Comparison of ENCODE assay signal across 8 cellular contexts in the genomic region with DNA sequence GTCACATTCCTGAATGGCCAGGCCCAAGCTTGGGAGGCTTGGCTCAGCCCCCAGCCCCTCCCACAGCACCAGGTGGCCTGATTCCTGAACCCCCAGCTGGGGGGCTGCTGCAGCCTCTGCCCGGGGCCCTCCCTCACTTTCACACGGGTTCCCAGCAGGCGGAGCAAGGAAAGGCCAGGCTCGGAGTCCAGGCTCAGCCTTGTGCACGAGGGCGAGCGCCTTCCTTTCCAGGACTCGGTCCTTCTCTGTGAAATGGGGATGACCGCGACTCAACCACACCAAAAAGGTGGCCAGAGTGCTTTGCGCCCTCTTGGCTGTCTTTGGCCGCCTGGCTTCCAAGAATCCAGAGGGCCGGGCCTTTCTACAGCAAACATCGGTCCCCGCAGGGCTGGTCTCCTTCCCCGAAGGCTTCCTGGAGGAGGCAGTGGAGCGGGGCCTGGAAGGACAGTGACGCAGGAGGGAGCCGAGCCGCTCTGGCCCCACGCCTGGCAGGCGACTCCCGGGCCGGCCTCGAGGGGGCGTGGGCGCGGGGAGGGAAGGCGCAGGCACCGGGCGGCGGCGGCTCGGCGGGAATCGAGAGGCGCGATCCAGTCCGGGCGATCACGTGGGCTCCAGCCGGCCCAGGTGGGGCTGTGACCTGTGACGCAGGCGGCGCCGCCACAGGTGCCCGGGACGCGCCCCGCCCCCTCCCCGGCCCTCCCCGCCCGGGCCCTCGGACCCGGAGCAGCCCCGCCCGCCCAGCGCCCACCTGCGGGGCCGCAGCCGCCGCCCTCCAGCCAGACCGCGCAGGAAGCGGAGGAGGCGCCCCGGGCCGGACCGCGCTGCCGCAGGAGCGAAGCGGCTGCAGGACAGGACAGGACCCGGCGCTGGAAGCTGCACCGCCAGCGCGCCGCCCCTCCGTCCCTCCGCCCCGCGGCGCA. TPM values are rescaled to one million over a fixed set of nuclear protein-coding genes. Genes with fewer than 3 reads are reported as not detected.
DNase-seq lines count a peak whose midpoint lies in the region; ATAC-seq lines count a peak whose summit lies in the region.

A gene (plus strand): TSS at position 775 of the 920 bp plus-strand sequence. CDS start 8,420 bp downstream, outside the sequence.

- no peaks in the 10 kb centered on the region for H3K36me3 Mint-ChIP-seq in activated CD4-positive, alpha-beta T cell treated with anti-CD3 and anti-CD28 coated beads, Interleukin-2, amount 10 ng/mL, durations not matched to agents 7 days and 5 days (ENCODE audit: low read depth)

- ATAC-seq in GM21619 (IDR thresholded peaks at IDR 0.05; ENCODE audit: unreplicated experiment) (no peak), GM19023 (IDR thresholded peaks at IDR 0.05; ENCODE audit: unreplicated experiment) (no peak)

- H3K9me3 ChIP-seq in ES-I3 (ENCODE audit: control insufficient read depth, insufficient read depth, low read length) (no peaks in the 10 kb centered on the region), esophagus (ENCODE audit: control insufficient read depth in 2 of 2, insufficient read depth in 1 of 2, low read depth in 1 of 2, low read length in 1 of 2) (no peaks in the 10 kb centered on the region)

- DNase-seq in NCI-H1105 treated with DMSO at 0.1 percent for 48 hours (lab: John Stamatoyannopoulos, UW) (peak; percentile 72), myocyte (ENCODE audit: low read depth) (peak; percentile 7), SHP77 treated with DMSO at 0.1 percent for 48 hours (lab: John Stamatoyannopoulos, UW) (no peak)
- DNase-seq in activated CD4-positive, alpha-beta T cell treated with anti-CD3 and anti-CD28 coated beads, Interleukin-2, amount 10 ng/mL, durations not matched to agents 7 days and 5 days: no peak

- peak within 1 kb of the TSS; percentile 67 for H3K9ac ChIP-seq in ES-I3 (ENCODE audit: low read depth, low read length)

- H3K4me3 ChIP-seq in esophagus (ENCODE audit: low read depth in 1 of 2, low read length in 2 of 2): peak within 1 kb of the TSS; percentile 65 to 71

- H3K4me1 ChIP-seq in ES-I3 (ENCODE audit: insufficient read depth, low read length) (peaks cover 9% of the 10 kb centered on the region; the same call in 1 of the 2 replicates), esophagus (ENCODE audit: control insufficient read depth in 2 of 2, insufficient read depth in 2 of 2, low read length in 1 of 2) (peaks cover 18 to 32% of the 10 kb centered on the region in 2 donors)

- H3K27me3 Mint-ChIP-seq in activated CD4-positive, alpha-beta T cell treated with anti-CD3 and anti-CD28 coated beads, Interleukin-2, amount 10 ng/mL, durations not matched to agents 7 days and 5 days: peaks cover 11% of the 10 kb centered on the region

- H3K36me3 ChIP-seq in ES-I3 (ENCODE audit: insufficient read depth, low read length) (no peaks in the 10 kb centered on the region), esophagus (ENCODE audit: control insufficient read depth in 2 of 2, insufficient read depth in 2 of 2, low read length in 1 of 2) (no peaks in the 10 kb centered on the region)

- no peaks in the 10 kb centered on the region for H3K9me3 Mint-ChIP-seq in activated CD4-positive, alpha-beta T cell treated with anti-CD3 and anti-CD28 coated beads, Interleukin-2, amount 10 ng/mL, durations not matched to agents 7 days and 5 days

- no peak within 1 kb of the TSS for H3K27ac Mint-ChIP-seq in activated CD4-positive, alpha-beta T cell treated with anti-CD3 and anti-CD28 coated beads, Interleukin-2, amount 10 ng/mL, durations not matched to agents 7 days and 5 days

- 4 to 8% methylated on average over 48 to 84 of the region's 84 CpGs for WGBS in esophagus, 2 donors

- H3K4me3 Mint-ChIP-seq in activated CD4-positive, alpha-beta T cell treated with anti-CD3 and anti-CD28 coated beads, Interleukin-2, amount 10 ng/mL, durations not matched to agents 7 days and 5 days: peak within 1 kb of the TSS; percentile 16

- peaks cover 8% of the 10 kb centered on the region for H3K4me1 Mint-ChIP-seq in activated CD4-positive, alpha-beta T cell treated with anti-CD3 and anti-CD28 coated beads, Interleukin-2, amount 10 ng/mL, durations not matched to agents 7 days and 5 days

- CTCF ChIA-PET in activated CD4-positive, alpha-beta T cell treated with anti-CD3 and anti-CD28 coated beads, Interleukin-2, amount 10 ng/mL, durations not matched to agents 7 days and 5 days (lab: Charles Lee): interaction anchor here (0.9 to 2.3 kb wide), 3 partner anchors 18 to 31 kb away, joined by 3 to 8 read pairs (median 4); no protein-coding TSS in a partner anchor

- peak within 1 kb of the TSS; percentile 58 to 59 for H3K27ac ChIP-seq in esophagus (ENCODE audit: low read depth in 2 of 2, low read length in 1 of 2)

- POLR2A ChIA-PET in activated CD4-positive, alpha-beta T cell treated with anti-CD3 and anti-CD28 coated beads, Interleukin-2, amount 10 ng/mL, durations not matched to agents 7 days and 5 days (lab: Charles Lee): no interaction called here

- H3K27me3 ChIP-seq in esophagus (ENCODE audit: control insufficient read depth in 1 of 2, insufficient read depth in 2 of 2, low read length in 2 of 2): no peaks in the 10 kb centered on the region

RNA-seq across cellular contexts. Expression of the gene that starts here (rescaled TPM):
- not detected for total RNA-seq in activated CD4-positive, alpha-beta T cell treated with anti-CD3 and anti-CD28 coated beads, Interleukin-2, amount 10 ng/mL, durations not matched to agents 7 days and 5 days
- polyA plus RNA-seq in esophagus: 10 to 100 TPM; 14.2 to 20.6 TPM
- total RNA-seq in myocyte: not detected in 2 replicates
- 0.18 TPM for polyA plus RNA-seq in myocyte (2012)

Comparison
In these comparisons a context has a peak if more than half of its experiments do, and no peak if none do; other contexts are left out.
1. Peak in DNase-seq in myocyte; RNA of the gene not detected or under 1 TPM.